Comparison of ENCODE assay signal across 8 cellular contexts in the genomic region with DNA sequence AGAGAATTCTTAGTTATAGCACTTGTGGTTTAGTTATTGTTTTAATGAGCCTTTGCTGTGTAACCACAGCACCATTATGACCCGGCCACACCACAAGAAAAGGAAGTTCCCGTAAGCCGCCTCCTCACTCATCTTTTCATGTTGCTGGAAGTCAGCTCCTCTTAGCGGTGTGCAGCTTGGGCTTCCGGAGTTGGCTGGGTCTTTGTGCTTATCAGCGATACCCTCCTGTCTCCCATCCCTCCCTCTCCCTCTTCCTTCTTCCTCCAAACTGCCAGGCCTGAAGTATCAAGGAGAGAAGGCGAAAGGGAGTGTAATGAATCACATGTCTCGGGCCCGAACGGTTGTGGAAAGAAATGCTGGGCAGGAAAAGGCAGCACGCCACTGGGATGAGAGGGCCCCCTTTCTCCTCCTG.
A peak's percentile ranks its signal among the peaks of the same experiment; 100 is the strongest.
DNase-seq lines count a peak whose midpoint lies in the region; ATAC-seq, FAIRE-seq and TF ChIP-seq lines count a peak whose summit lies in the region.

No MANE protein-coding gene starts in this region.

- H3K9ac ChIP-seq in HepG2 (ENCODE audit: insufficient read depth, low read depth, low read length) = no peak overlapping the region

- peak in 1 of 3 donors; percentile 14 for DNase-seq in right lobe of liver
- no peak for DNase-seq in HepG2 (ENCODE audit: low spot score)
- peak; percentile 6 to 39 for DNase-seq in activated CD4-positive, alpha-beta T cell treated with anti-CD3 and anti-CD28 coated beads, Interleukin-2, amount 50 U/mL, for 24 hours (ENCODE audit: low read depth in 1 of 2, low spot score in 1 of 2)
- DNase-seq in kidney tubule cell (ENCODE audit: low spot score) = peak; percentile 1
- no peak for DNase-seq in NCI-H2227 (lab: John Stamatoyannopoulos, UW; ENCODE audit: unreplicated experiment)
- no peak for DNase-seq in aorta
- DNase-seq in OCI-M2 (lab: John Stamatoyannopoulos, UW; ENCODE audit: unreplicated experiment) = no peak

- POLR2A ChIA-PET in HepG2 (lab: Yijun Ruan, JAX) = no interaction called here

- no peaks in the 10 kb centered on the region for H3K9me3 ChIP-seq in right lobe of liver
- H3K9me3 ChIP-seq in HepG2 (ENCODE audit: low read length) = no peaks in the 10 kb centered on the region
- H3K9me3 ChIP-seq in aorta (ENCODE audit: control insufficient read depth, low read length) = no peaks in the 10 kb centered on the region

- H3K27me3 ChIP-seq in right lobe of liver = no peaks in the 10 kb centered on the region
- H3K27me3 ChIP-seq in HepG2 (ENCODE audit: control insufficient read depth in 1 of 2, insufficient read depth in 2 of 2, low read length in 2 of 2) = no peaks in the 10 kb centered on the region
- peaks cover 0 to 2% of the 10 kb centered on the region in 2 donors for H3K27me3 ChIP-seq in aorta (ENCODE audit: control insufficient read depth in 1 of 2, insufficient read depth in 2 of 2, low read length in 1 of 2)

- H3K4me3 ChIP-seq in right lobe of liver (no peak overlapping the region), HepG2 (replicated peaks in 1 of 3; ENCODE audit: insufficient read depth in 1 of 3, low read depth in 2 of 3, low read length in 3 of 3) (no peak overlapping the region), aorta (ENCODE audit: low read length in 2 of 2) (no peak overlapping the region)

- H3K4me1 ChIP-seq in right lobe of liver (no peaks in the 10 kb centered on the region), HepG2 (ENCODE audit: insufficient read depth, low read length) (no peaks in the 10 kb centered on the region), aorta (ENCODE audit: control insufficient read depth in 1 of 2, insufficient read depth in 2 of 2, low read length in 2 of 2) (no peaks in the 10 kb centered on the region)

- TF ChIP-seq POLR2A in right lobe of liver (IDR thresholded peaks at IDR 0.05) = no peak
- no peak for TF ChIP-seq POLR2A in HepG2 (IDR thresholded peaks at IDR 0.05; ENCODE audit: insufficient read depth in 1 of 2, low read depth in 2 of 2, low read length in 2 of 2)

- H3K36me3 ChIP-seq in right lobe of liver (no peaks in the 10 kb centered on the region), HepG2 (replicated peaks in 1 of 2; ENCODE audit: control insufficient read depth in 1 of 2, insufficient read depth in 2 of 2, low read length in 2 of 2) (no peaks in the 10 kb centered on the region), aorta (ENCODE audit: control insufficient read depth in 1 of 2, insufficient read depth in 2 of 2, low read length in 1 of 2) (no peaks in the 10 kb centered on the region)

- CTCF ChIA-PET in HepG2 (lab: Yijun Ruan, JAX; ENCODE audit: low intra/inter-chr PET ratio, low total read pairs) = no interaction called here

- no TSS peak for BruUV-seq in HepG2 (replicated peaks; lab: Mats Ljungman, UMichigan)

- WGBS in right lobe of liver (ENCODE audit: insufficient coverage, low coverage, low lambda C conversion rate, missing lambda C conversion rate) = 39% methylated on average over 8 of the region's 11 CpGs
- WGBS in HepG2 (ENCODE audit: low lambda C conversion rate) = 36% methylated on average over 11 of the region's 11 CpGs
- 26 to 44% methylated on average over 11 of the region's 11 CpGs for WGBS in aorta, 2 donors

- H3K4me2 ChIP-seq in HepG2 (ENCODE audit: low read depth, low read length) = no peak overlapping the region

- H4K20me1 ChIP-seq in HepG2 (ENCODE audit: insufficient read depth, low read length) = no peaks in the 10 kb centered on the region

- in situ Hi-C loops in HepG2 (cut with HindIII; ENCODE audit: extremely low pct_ligation_motif_present, low pct_unique_long_range_greater_than_20kb) = no loop called here

- no peak overlapping the region for H3K27ac ChIP-seq in right lobe of liver
- no peak overlapping the region for H3K27ac ChIP-seq in HepG2 (ENCODE audit: extremely low read length, insufficient read depth, low read length)
- H3K27ac ChIP-seq in aorta (ENCODE audit: low read depth in 1 of 2, low read length in 2 of 2) = no peak overlapping the region

- TF ChIP-seq CTCF in right lobe of liver (IDR thresholded peaks at IDR 0.05) = no peak
- no peak for TF ChIP-seq CTCF in HepG2 (CRISPR knock-in tag; IDR thresholded peaks at IDR 0.05)

- ATAC-seq in right lobe of liver (peak; percentile 50 to 59 (median 54)), HepG2 (no peak), HG03280 (IDR thresholded peaks at IDR 0.05; ENCODE audit: unreplicated experiment) (peak; percentile 54), aorta (ENCODE audit: low FRiP score) (no peak)

- no peak overlapping the region for H2AFZ ChIP-seq in HepG2 (ENCODE audit: low read length)

- H3K79me2 ChIP-seq in HepG2 (ENCODE audit: insufficient read depth, low read length) = no peaks in the 10 kb centered on the region

- no peak for FAIRE-seq in HepG2 (lab: Jason Lieb, UNC)

- no peak for TF ChIP-seq RAD21 in HepG2 (CRISPR knock-in tag; IDR thresholded peaks at IDR 0.05)

- no peak for TF ChIP-seq EP300 in HepG2 (IDR thresholded peaks at IDR 0.05; ENCODE audit: low read depth in 2 of 2, low read length in 2 of 2)
- no peak for TF ChIP-seq EP300 in HepG2 (CRISPR knock-in tag; IDR thresholded peaks at IDR 0.05; ENCODE audit: borderline replicate concordance)

- intact Hi-C loops in right lobe of liver (cut with DNase I) (no loop called here), HepG2 (cut with micrococcal nuclease; ENCODE audit: unreplicated experiment) (no loop called here), aorta (cut with DNase I) (no loop called here)

TF ChIP-seq in HepG2, 621 proteins besides CTCF, POLR2A, EP300 and RAD21 (continues in another document):
- TF ChIP-seq FIP1L1 (IDR thresholded peaks at IDR 0.05; ENCODE audit: borderline replicate concordance, insufficient read depth, low read depth, low read length) (no peak), MIXL1 (CRISPR knock-in tag; IDR thresholded peaks at IDR 0.05) (no peak), YY1 (IDR thresholded peaks at IDR 0.05; ENCODE audit: insufficient read depth, insufficient replicate concordance, low read depth, low read length) (no peak), CCAR2 (optimal IDR thresholded peaks at IDR 0.05; ENCODE audit: low read depth, low read length) (no peak), HMG20B (CRISPR knock-in tag; conservative IDR thresholded peaks at IDR 0.05) (no peak), NCOA1 (CRISPR knock-in tag; IDR thresholded peaks at IDR 0.05) (no peak)
- TF ChIP-seq, protein P1, sequence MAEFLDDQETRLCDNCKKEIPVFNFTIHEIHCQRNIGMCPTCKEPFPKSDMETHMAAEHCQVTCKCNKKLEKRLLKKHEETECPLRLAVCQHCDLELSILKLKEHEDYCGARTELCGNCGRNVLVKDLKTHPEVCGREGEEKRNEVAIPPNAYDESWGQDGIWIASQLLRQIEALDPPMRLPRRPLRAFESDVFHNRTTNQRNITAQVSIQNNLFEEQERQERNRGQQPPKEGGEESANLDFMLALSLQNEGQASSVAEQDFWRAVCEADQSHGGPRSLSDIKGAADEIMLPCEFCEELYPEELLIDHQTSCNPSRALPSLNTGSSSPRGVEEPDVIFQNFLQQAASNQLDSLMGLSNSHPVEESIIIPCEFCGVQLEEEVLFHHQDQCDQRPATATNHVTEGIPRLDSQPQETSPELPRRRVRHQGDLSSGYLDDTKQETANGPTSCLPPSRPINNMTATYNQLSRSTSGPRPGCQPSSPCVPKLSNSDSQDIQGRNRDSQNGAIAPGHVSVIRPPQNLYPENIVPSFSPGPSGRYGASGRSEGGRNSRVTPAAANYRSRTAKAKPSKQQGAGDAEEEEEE (CRISPR knock-in tag; IDR thresholded peaks at IDR 0.05; ENCODE audit: borderline replicate concordance) = no peak
- TF ChIP-seq, protein P2, sequence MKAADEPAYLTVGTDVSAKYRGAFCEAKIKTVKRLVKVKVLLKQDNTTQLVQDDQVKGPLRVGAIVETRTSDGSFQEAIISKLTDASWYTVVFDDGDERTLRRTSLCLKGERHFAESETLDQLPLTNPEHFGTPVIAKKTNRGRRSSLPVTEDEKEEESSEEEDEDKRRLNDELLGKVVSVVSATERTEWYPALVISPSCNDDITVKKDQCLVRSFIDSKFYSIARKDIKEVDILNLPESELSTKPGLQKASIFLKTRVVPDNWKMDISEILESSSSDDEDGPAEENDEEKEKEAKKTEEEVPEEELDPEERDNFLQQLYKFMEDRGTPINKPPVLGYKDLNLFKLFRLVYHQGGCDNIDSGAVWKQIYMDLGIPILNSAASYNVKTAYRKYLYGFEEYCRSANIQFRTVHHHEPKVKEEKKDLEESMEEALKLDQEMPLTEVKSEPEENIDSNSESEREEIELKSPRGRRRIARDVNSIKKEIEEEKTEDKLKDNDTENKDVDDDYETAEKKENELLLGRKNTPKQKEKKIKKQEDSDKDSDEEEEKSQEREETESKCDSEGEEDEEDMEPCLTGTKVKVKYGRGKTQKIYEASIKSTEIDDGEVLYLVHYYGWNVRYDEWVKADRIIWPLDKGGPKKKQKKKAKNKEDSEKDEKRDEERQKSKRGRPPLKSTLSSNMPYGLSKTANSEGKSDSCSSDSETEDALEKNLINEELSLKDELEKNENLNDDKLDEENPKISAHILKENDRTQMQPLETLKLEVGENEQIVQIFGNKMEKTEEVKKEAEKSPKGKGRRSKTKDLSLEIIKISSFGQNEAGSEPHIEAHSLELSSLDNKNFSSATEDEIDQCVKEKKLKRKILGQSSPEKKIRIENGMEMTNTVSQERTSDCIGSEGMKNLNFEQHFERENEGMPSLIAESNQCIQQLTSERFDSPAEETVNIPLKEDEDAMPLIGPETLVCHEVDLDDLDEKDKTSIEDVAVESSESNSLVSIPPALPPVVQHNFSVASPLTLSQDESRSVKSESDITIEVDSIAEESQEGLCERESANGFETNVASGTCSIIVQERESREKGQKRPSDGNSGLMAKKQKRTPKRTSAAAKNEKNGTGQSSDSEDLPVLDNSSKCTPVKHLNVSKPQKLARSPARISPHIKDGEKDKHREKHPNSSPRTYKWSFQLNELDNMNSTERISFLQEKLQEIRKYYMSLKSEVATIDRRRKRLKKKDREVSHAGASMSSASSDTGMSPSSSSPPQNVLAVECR (CRISPR knock-in tag; IDR thresholded peaks at IDR 0.05; ENCODE audit: borderline replicate concordance) = no peak

Comparison
In these comparisons a context has a peak if more than half of its experiments do, and no peak if none do; other contexts are left out.
1. ATAC-seq: peak in right lobe of liver (4 of 4) and HG03280 (single experiment); none in HepG2 (single experiment) and aorta (single experiment).
2. DNase-seq: peak in activated CD4-positive, alpha-beta T cell treated with anti-CD3 and anti-CD28 coated beads, Interleukin-2, amount 50 U/mL, for 24 hours (2 of 2) and kidney tubule cell (single experiment); none in HepG2 (single experiment), NCI-H2227 (single experiment), aorta (0 of 2) and OCI-M2 (single experiment).